In genomic region chr9:83623634-83623991, GRCh38 we compare ENCODE assay signal across 8 cellular contexts. TPM values are rescaled to one million over a fixed set of nuclear protein-coding genes. Genes with fewer than 3 reads are reported as not detected.
DNase-seq lines count a peak whose midpoint lies in the region; ATAC-seq and TF ChIP-seq lines count a peak whose summit lies in the region.

No MANE protein-coding gene starts in this region.

- peak overlapping the region; percentile 96 for H2AFZ ChIP-seq in GM23248
- peak overlapping the region; percentile 94 for H2AFZ ChIP-seq in mammary epithelial cell (ENCODE audit: low read depth, low read length)

- peak overlapping the region; percentile 40 for H3K27ac ChIP-seq in GM23248
- H3K27ac ChIP-seq in mammary epithelial cell (ENCODE audit: insufficient read depth, low read depth, low read length) = peak overlapping the region; percentile 32
- H3K27ac ChIP-seq in tibial nerve = peak overlapping the region; percentile 74 to 98 (median 91)

- 0 out of 2 replicates have a peak, but pooled peaks cover 4% of the 10 kb centered on the region for H3K4me1 ChIP-seq in GM23248 (ENCODE audit: insufficient read depth)
- H3K4me1 ChIP-seq in mammary epithelial cell (ENCODE audit: insufficient read depth, low read length) = peaks cover 4% of the 10 kb centered on the region
- H3K4me1 ChIP-seq in tibial nerve = peaks cover 0 to 22% (median 4%) of the 10 kb centered on the region in 4 donors

- no peak for DNase-seq in GM23248
- no peak for DNase-seq in LNCaP clone FGC (ENCODE audit: low read depth)
- no peak for DNase-seq in mammary epithelial cell
- DNase-seq in lower leg skin (ENCODE audit: low spot score in 2 of 2) = no peak
- no peak for DNase-seq in tibial nerve (ENCODE audit: low spot score in 2 of 2)
- DNase-seq in cortex of kidney (lab: John Stamatoyannopoulos, UW) = no peak
- DNase-seq in dermis blood vessel endothelial cell = no peak

- dilution Hi-C loops in mammary epithelial cell (cut with HindIII; ENCODE audit: low sequenced_read_pairs) = no loop called here

- H3K79me2 ChIP-seq in GM23248 (ENCODE audit: insufficient read depth) = no peaks in the 10 kb centered on the region
- H3K79me2 ChIP-seq in mammary epithelial cell (ENCODE audit: insufficient read depth, low read length) = no peaks in the 10 kb centered on the region

- H3K27me3 ChIP-seq in GM23248 (replicated peaks; ENCODE audit: insufficient read depth) (no peaks in the 10 kb centered on the region), mammary epithelial cell (ENCODE audit: insufficient read depth, low read length) (no peaks in the 10 kb centered on the region), tibial nerve (no peaks in the 10 kb centered on the region)

- TF ChIP-seq POLR2A in lower leg skin (IDR thresholded peaks at IDR 0.05) (no peak), tibial nerve (IDR thresholded peaks at IDR 0.05) (no peak)

- no peak for TF ChIP-seq EP300 in tibial nerve (IDR thresholded peaks at IDR 0.05)

- no peaks in the 10 kb centered on the region for H4K20me1 ChIP-seq in GM23248 (ENCODE audit: insufficient read depth)
- H4K20me1 ChIP-seq in mammary epithelial cell (ENCODE audit: insufficient read depth, low read length) = no peaks in the 10 kb centered on the region

- ATAC-seq in GM18498 (IDR thresholded peaks at IDR 0.05; ENCODE audit: unreplicated experiment) = peak; percentile 30

- H3K9me2 ChIP-seq in GM23248 (ENCODE audit: insufficient read depth) = no peaks in the 10 kb centered on the region

- in situ Hi-C loops in GM23248 (cut with MboI) = no loop called here
- in situ Hi-C loops in mammary epithelial cell (cut with MboI; ENCODE audit: low sequenced_read_pairs in 2 of 2) = no loop called here

- H3F3A ChIP-seq in GM23248 (ENCODE audit: insufficient read depth) = 0 out of 2 replicates have a peak, but pooled peaks cover 4% of the 10 kb centered on the region

- H3K4me2 ChIP-seq in GM23248 (ENCODE audit: unreplicated experiment) (peak overlapping the region; percentile 88), mammary epithelial cell (ENCODE audit: insufficient read depth, low read depth, low read length) (peak overlapping the region; percentile 93)

- CTCF ChIA-PET in mammary epithelial cell (lab: Charles Lee; ENCODE audit: low non-redundant PET) = no interaction called here

- H3K9ac ChIP-seq in GM23248 (peak overlapping the region; percentile 85), mammary epithelial cell (ENCODE audit: insufficient read depth, low read length) (peak overlapping the region; percentile 41)

- H3K36me3 ChIP-seq in GM23248 (ENCODE audit: low read depth) (no peaks in the 10 kb centered on the region), mammary epithelial cell (ENCODE audit: insufficient read depth, low read length) (no peaks in the 10 kb centered on the region), tibial nerve (peaks cover 0 to 25% (median 0%) of the 10 kb centered on the region in 3 donors)

- intact Hi-C loops in mammary epithelial cell (cut with micrococcal nuclease) = loop anchor here (10.0 kb wide), 1 partner anchor 191 kb away; the partner anchor contains the start of gene GKAP1
- intact Hi-C loops in lower leg skin (cut with DNase I; ENCODE audit: low total_unique reads) = no loop called here

- peak overlapping the region; percentile 83 for H3K4me3 ChIP-seq in GM23248
- peak overlapping the region; percentile 69 for H3K4me3 ChIP-seq in LNCaP clone FGC (ENCODE audit: low read depth, low read length)
- peak overlapping the region; percentile 70 to 83 (median 71) for H3K4me3 ChIP-seq in mammary epithelial cell (replicated peaks in 1 of 3; ENCODE audit: insufficient read depth in 1 of 3, low read depth in 2 of 3, low read length in 3 of 3)
- H3K4me3 ChIP-seq in lower leg skin (ENCODE audit: low read depth, poor library complexity, severe bottlenecking) = peak overlapping the region; percentile 55
- peak overlapping the region; percentile 64 to 98 (median 84) for H3K4me3 ChIP-seq in tibial nerve

- H3K9me3 ChIP-seq in GM23248 (ENCODE audit: low read depth) (no peaks in the 10 kb centered on the region), mammary epithelial cell (replicated peaks; ENCODE audit: insufficient read depth, low read length) (no peaks in the 10 kb centered on the region), tibial nerve (no peaks in the 10 kb centered on the region)

- TF ChIP-seq CTCF in LNCaP clone FGC (IDR thresholded peaks at IDR 0.05; ENCODE audit: control insufficient read depth, extremely low read depth, insufficient read depth) (no peak), mammary epithelial cell (conservative IDR thresholded peaks at IDR 0.05 in 1 of 2, IDR thresholded peaks at IDR 0.05 in 1 of 2; ENCODE audit: extremely low read depth in 1 of 2, insufficient read depth in 1 of 2, low read depth in 1 of 2, low read length in 2 of 2) (no peak), lower leg skin (IDR thresholded peaks at IDR 0.05) (no peak), tibial nerve (IDR thresholded peaks at IDR 0.05) (no peak)

- WGBS in GM23248 (ENCODE audit: low coverage in 1 of 2, low lambda C conversion rate in 2 of 2, missing lambda C conversion rate in 2 of 2), 2 experiments = 0 to 3% methylated on average over 5 of the region's 5 CpGs
- 9% methylated on average over 5 of the region's 5 CpGs for WGBS in mammary epithelial cell (ENCODE audit: low coverage, missing lambda C conversion rate)
- WGBS in lower leg skin, 2 donors = 0 to 1% methylated on average over 5 of the region's 5 CpGs
- WGBS in tibial nerve, 2 donors = 0 to 2% methylated on average over 5 of the region's 5 CpGs

- no TSS peak for BruUV-seq in mammary epithelial cell (replicated peaks; lab: Mats Ljungman, UMichigan)

RNA-seq across cellular contexts. Expression of gene IDNK, which starts 0.7 kb away (rescaled TPM):
- 1.0 and 1.6 TPM in 2 replicates for total RNA-seq in GM23248 (2014; rRNA removed; shearing (Covaris generic))
- polyA plus RNA-seq in GM23248 (2016; fragmentation: Nextera tagmentation; extraction: Ambion mirVana) (4.8 and 5.9 TPM in 2 replicates), mammary epithelial cell (1.3 TPM)
- total RNA-seq in mammary epithelial cell (1 to 10 TPM in 1 of 2 donors, under 1 TPM in 1; 0.67 to 1.6 TPM), lower leg skin (1 to 10 TPM in 2 of 4 donors, under 1 TPM in 2; 0.53 to 5.5 (median 2.2) TPM), tibial nerve (1 to 10 TPM; 2.7 to 4.6 (median 3.0) TPM), dermis blood vessel endothelial cell (4.1 and 5.5 TPM in 2 replicates)
- not detected for polyA minus RNA-seq in mammary epithelial cell

Comparison
In these comparisons a context has a peak if more than half of its experiments do, and no peak if none do; other contexts are left out.
1. H3K27ac ChIP-seq: peak in every context shown above with its lines; median percentile 91 in tibial nerve; 40 in GM23248; 32 in mammary epithelial cell.